Comparison of ENCODE assay signal across 31 cellular contexts in the genomic region with DNA sequence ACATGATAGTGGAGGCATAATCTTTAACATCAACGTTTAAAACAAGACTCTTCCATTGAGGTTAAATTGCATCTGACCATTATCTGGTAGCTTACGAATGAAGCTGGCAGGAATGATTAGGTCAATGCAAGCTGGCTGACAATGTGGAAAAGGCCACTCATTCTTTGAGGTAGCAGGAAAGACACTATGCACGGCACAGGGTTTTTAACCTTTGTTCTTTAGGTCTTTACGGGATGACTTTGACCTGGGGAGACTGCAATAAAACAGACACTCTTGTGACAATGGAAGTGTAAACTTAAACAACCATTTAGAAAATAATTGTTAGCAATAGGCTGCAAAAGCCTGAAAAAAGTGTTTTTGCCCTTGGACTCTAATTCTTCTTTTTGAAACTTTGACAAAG.
"Had no signal": no experiment of that assay in that cellular context is flagged by ENCODE, and none has a peak within 500 bp of the region (broad histone marks: within the 10 kb centered on the region; RNA-seq: fewer than 3 reads in every experiment).

No MANE protein-coding gene starts in this region.

- H3K4me1 ChIP-seq: gastrocnemius medialis had no signal

- FAIRE-seq: astrocyte, bronchial epithelial cell had no signal

- H3K27me3 ChIP-seq: brain microvascular endothelial cell, esophagus muscularis mucosa, gastrocnemius medialis had no signal

- H3K36me3 ChIP-seq: brain microvascular endothelial cell, esophagus muscularis mucosa, gastrocnemius medialis, WERI-Rb-1 had no signal

- H3K4me3 ChIP-seq: esophagus muscularis mucosa, gastrocnemius medialis had no signal

- H3K9me3 ChIP-seq: esophagus muscularis mucosa, gastrocnemius medialis had no signal

- DNase-seq: activated B cell treated with CpG ODN at 0.5 μM for 24 hours; activated CD4-positive, alpha-beta T cell treated with anti-CD3 and anti-CD28 coated beads for 48 hours; activated CD4-positive, alpha-beta T cell treated with anti-CD3 and anti-CD28 coated beads, Interleukin-2, amount 50 U/mL, for 1 hour; activated CD4-positive, alpha-beta T cell treated with anti-CD3 and anti-CD28 coated beads, Interleukin-2, amount 50 U/mL, for 48 hours; activated CD8-positive, alpha-beta memory T cell treated with anti-CD3 and anti-CD28 coated beads for 24 hours; activated CD8-positive, alpha-beta T cell treated with anti-CD3 and anti-CD28 coated beads for 36 hours; activated effector memory CD4-positive, alpha-beta T cell treated with Interleukin-2 at 50 U/mL for 16 hours; activated gamma-delta T cell treated with Interleukin-2 at 50 U/mL for 16 hours; activated naive CD4-positive, alpha-beta T cell treated with anti-CD3 and anti-CD28 coated beads, Interleukin-2, amount 50 U/mL, for 16 hours; activated naive CD4-positive, alpha-beta T cell treated with Interleukin-2 at 50 U/mL for 16 hours; activated T-cell treated with anti-CD3 and anti-CD28 coated beads, Interleukin-2, amount 50 U/mL, for 4 hours; amniotic stem cell; anterior cingulate cortex; brain microvascular endothelial cell; cortex of kidney; dermis blood vessel endothelial cell; effector CD4-positive, alpha-beta T cell; effector memory CD8-positive, alpha-beta T cell; erythroblast; foreskin keratinocyte; gastrocnemius medialis; glutamatergic neuron; T-helper 1 cell; T-helper 17 cell; T1000; WERI-Rb-1 had no signal

- H3K27ac ChIP-seq: brain microvascular endothelial cell, esophagus muscularis mucosa, foreskin keratinocyte, gastrocnemius medialis, WERI-Rb-1 had no signal

- ATAC-seq: activated CD4-positive, CD25-positive, alpha-beta regulatory T cell treated with anti-CD3 and anti-CD28 coated beads, Interleukin-2, amount 50 U/mL, for 24 hours; activated CD8-positive, alpha-beta T cell treated with anti-CD3 and anti-CD28 coated beads for 36 hours; activated T-cell treated with anti-CD3 and anti-CD28 coated beads, Interleukin-2, amount 50 U/mL, for 4 hours; activated T-helper 17 cell treated with anti-CD3 and anti-CD28 coated beads, Interleukin-2, amount 50 U/mL, for 72 hours; effector memory CD8-positive, alpha-beta T cell; foreskin keratinocyte; gastrocnemius medialis; T-helper 17 cell had no signal
